Comparison of ENCODE assay signal across 24 cellular contexts in the genomic region with DNA sequence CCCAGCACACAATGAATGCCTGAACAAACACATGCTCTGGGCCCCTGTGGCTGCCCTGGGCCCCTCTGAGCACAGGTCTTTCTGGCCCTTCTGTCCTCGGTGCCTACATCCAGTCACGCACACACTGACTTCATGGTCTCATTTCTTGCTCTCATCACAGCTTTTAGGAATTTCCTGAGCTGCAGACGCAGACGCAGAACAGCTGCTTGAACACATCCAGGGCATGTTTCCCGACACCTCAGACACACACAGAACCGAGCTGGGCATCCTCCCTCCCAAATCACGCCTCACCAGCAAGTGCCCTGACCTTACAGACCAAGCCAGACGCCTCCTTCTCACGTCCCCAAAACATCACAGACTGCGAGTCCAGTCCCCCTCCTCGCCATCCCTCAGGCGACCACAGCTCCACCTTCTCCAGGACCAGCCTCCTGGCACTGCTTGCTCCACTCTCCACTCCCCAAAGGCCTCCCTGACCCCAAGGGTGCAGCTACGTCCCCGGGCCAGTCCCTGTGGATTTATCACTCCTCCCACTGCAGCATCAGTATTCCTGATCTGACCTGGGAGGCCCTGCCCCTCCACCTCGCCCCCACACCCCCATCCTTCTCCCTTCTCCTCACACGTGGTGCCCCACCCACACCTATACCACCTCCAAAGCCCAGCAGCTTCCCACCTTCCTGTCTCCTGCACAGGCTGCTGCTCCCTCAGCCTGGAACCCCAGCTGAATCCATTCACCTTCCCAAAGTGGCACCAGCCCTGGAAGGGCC. TPM values are rescaled to one million over a fixed set of nuclear protein-coding genes. Genes with fewer than 3 reads are reported as not detected.
A peak's percentile ranks its signal among the peaks of the same experiment; 100 is the strongest.
DNase-seq lines count a peak whose midpoint lies in the region; FAIRE-seq and TF ChIP-seq lines count a peak whose summit lies in the region.
"Had no signal": no experiment of that assay in that cellular context is flagged by ENCODE, and none has a peak within 500 bp of the region (broad histone marks: within the 10 kb centered on the region; RNA-seq: fewer than 3 reads in every experiment).

No MANE protein-coding gene starts in this region.

- H3K4me2 ChIP-seq in trophoblast cell (ENCODE audit: low read length): no peak overlapping the region

- H3K4me1 ChIP-seq in right atrium auricular region (peaks cover 0 to 10% of the 10 kb centered on the region in 2 donors), endodermal cell (ENCODE audit: control insufficient read depth, insufficient read depth, low read length) (peaks cover 3% of the 10 kb centered on the region), trophoblast cell (ENCODE audit: control insufficient read depth in 1 of 2, insufficient read depth in 2 of 2, low read length in 2 of 2) (no peaks in the 10 kb centered on the region), Caco-2 (no peaks in the 10 kb centered on the region)
- H3K4me1 ChIP-seq: foreskin keratinocyte had no signal

- no peak for FAIRE-seq in frontal cortex (lab: Jason Lieb, UNC)
- FAIRE-seq: GM19239, keratinocyte had no signal

- POLR2A ChIA-PET in Caco-2 (lab: Charles Lee): no interaction called here

- TF ChIP-seq CTCF in right atrium auricular region (IDR thresholded peaks at IDR 0.05): no peak
- TF ChIP-seq CTCF in endodermal cell (conservative IDR thresholded peaks at IDR 0.05): no peak
- no peak for TF ChIP-seq CTCF in mesothelial cell of epicardium (IDR thresholded peaks at IDR 0.05; ENCODE audit: unreplicated experiment)
- TF ChIP-seq CTCF in Caco-2 (IDR thresholded peaks at IDR 0.05; ENCODE audit: insufficient read depth in 1 of 2, low read depth in 1 of 2, low read length in 1 of 2, severe bottlenecking in 1 of 2, unreplicated experiment in 1 of 2): no peak

- no peaks in the 10 kb centered on the region for H3K27me3 ChIP-seq in right atrium auricular region
- no peaks in the 10 kb centered on the region for H3K27me3 ChIP-seq in endodermal cell (ENCODE audit: control insufficient read depth, insufficient read depth, low read length, poor library complexity, severe bottlenecking)
- no peaks in the 10 kb centered on the region for H3K27me3 ChIP-seq in trophoblast cell (ENCODE audit: insufficient read depth, low read length)
- H3K27me3 ChIP-seq in Caco-2 (replicated peaks; ENCODE audit: control insufficient read depth, insufficient read depth, low read length): no peaks in the 10 kb centered on the region
- H3K27me3 ChIP-seq: foreskin keratinocyte, ovary had no signal

- H3K27ac Mint-ChIP-seq in endodermal cell (no peak overlapping the region), mesothelial cell of epicardium (peak overlapping the region; percentile 27), Caco-2 (ENCODE audit: unreplicated experiment) (no peak overlapping the region)
- H3K27ac Mint-ChIP-seq: CD8-positive, alpha-beta T cell; T-cell had no signal

- no peak overlapping the region for H3K4me3 ChIP-seq in right atrium auricular region
- H3K4me3 ChIP-seq in endodermal cell (ENCODE audit: low read length): no peak overlapping the region
- no peak overlapping the region for H3K4me3 ChIP-seq in trophoblast cell (ENCODE audit: low read depth, low read length)
- H3K4me3 ChIP-seq in Caco-2 (ENCODE audit: low read depth, low read length): no peak overlapping the region
- H3K4me3 ChIP-seq: ovary, thoracic aorta had no signal

- H4K91ac ChIP-seq in trophoblast cell (ENCODE audit: low read depth, low read length): no peak overlapping the region

- H2BK5ac ChIP-seq in trophoblast cell (ENCODE audit: low read depth, low read length, poor library complexity): no peak overlapping the region

- no peak overlapping the region for H2BK120ac ChIP-seq in trophoblast cell (ENCODE audit: insufficient read depth, low read length, poor library complexity)

- H3K36me3 Mint-ChIP-seq in endodermal cell (ENCODE audit: low read depth): peaks cover 17% of the 10 kb centered on the region
- peaks cover 16% of the 10 kb centered on the region for H3K36me3 Mint-ChIP-seq in mesothelial cell of epicardium
- peaks cover 6% of the 10 kb centered on the region for H3K36me3 Mint-ChIP-seq in Caco-2 (ENCODE audit: insufficient read depth, unreplicated experiment)

- H3K9me3 Mint-ChIP-seq in endodermal cell (no peaks in the 10 kb centered on the region), mesothelial cell of epicardium (no peaks in the 10 kb centered on the region), Caco-2 (ENCODE audit: unreplicated experiment) (no peaks in the 10 kb centered on the region)
- H3K9me3 Mint-ChIP-seq: CD8-positive, alpha-beta T cell; naive B cell; T-cell had no signal

- H2BK12ac ChIP-seq in trophoblast cell (ENCODE audit: low read length): no peak overlapping the region

- H3K9me3 ChIP-seq in right atrium auricular region: no peaks in the 10 kb centered on the region
- H3K9me3 ChIP-seq in endodermal cell (ENCODE audit: control insufficient read depth, low read length): no peaks in the 10 kb centered on the region
- no peaks in the 10 kb centered on the region for H3K9me3 ChIP-seq in trophoblast cell (ENCODE audit: insufficient read depth, low read depth, low read length)
- no peaks in the 10 kb centered on the region for H3K9me3 ChIP-seq in Caco-2
- H3K9me3 ChIP-seq: ovary, thoracic aorta had no signal

- H3K4me3 Mint-ChIP-seq in endodermal cell (no peak overlapping the region), mesothelial cell of epicardium (no peak overlapping the region), Caco-2 (ENCODE audit: unreplicated experiment) (no peak overlapping the region)
- H3K4me3 Mint-ChIP-seq: CD8-positive, alpha-beta T cell; naive B cell; T-cell had no signal

- intact Hi-C loops in cardiac septum (cut with DNase I) (no loop called here), Caco-2 (cut with micrococcal nuclease; ENCODE audit: unreplicated experiment) (no loop called here)

- H3K4ac ChIP-seq in trophoblast cell (ENCODE audit: low read depth, low read length): no peak overlapping the region

- H2AFZ ChIP-seq in trophoblast cell (ENCODE audit: insufficient read depth, low read length, poor library complexity): no peak overlapping the region

- BruUV-seq in Caco-2 (replicated peaks; lab: Mats Ljungman, UMichigan): no TSS peak

- no peak overlapping the region for H3K14ac ChIP-seq in trophoblast cell (ENCODE audit: low read length)

- H2AK5ac ChIP-seq in trophoblast cell (ENCODE audit: low read length): no peak overlapping the region

- no peak overlapping the region for H4K8ac ChIP-seq in trophoblast cell (ENCODE audit: low read depth, low read length)

- H3K27me3 Mint-ChIP-seq in endodermal cell (ENCODE audit: insufficient read depth) (no peaks in the 10 kb centered on the region), mesothelial cell of epicardium (ENCODE audit: low read depth) (no peaks in the 10 kb centered on the region), Caco-2 (ENCODE audit: insufficient read depth, unreplicated experiment) (no peaks in the 10 kb centered on the region)
- H3K27me3 Mint-ChIP-seq: naive B cell, T-cell had no signal

- DNase-seq in right atrium auricular region (ENCODE audit: low spot score) (no peak), cardiac septum (ENCODE audit: low spot score) (no peak), endodermal cell (peak; percentile 36), mesothelial cell of epicardium (ENCODE audit: low spot score in 2 of 2, unreplicated experiment in 2 of 2) (no peak), frontal cortex (ENCODE audit: low spot score in 2 of 2) (no peak), trophoblast cell (no peak), Caco-2 (no peak)
- DNase-seq: activated CD4-positive, alpha-beta T cell treated with anti-CD3 and anti-CD28 coated beads for 4 hours; activated naive CD4-positive, alpha-beta T cell; cortex of kidney; DMS53; foreskin keratinocyte; GOT3; MM.1S; naive B cell; NCI-H1436 treated with DMSO at 0.1 percent for 48 hours; NCI-H2171 treated with DMSO at 0.1 percent for 48 hours; PC-3; T-cell had no signal

- H3K79me2 ChIP-seq in trophoblast cell (ENCODE audit: control insufficient read depth, insufficient read depth, low read length, poor library complexity): no peaks in the 10 kb centered on the region

- peak overlapping the region; percentile 52 to 71 for H3K27ac ChIP-seq in right atrium auricular region
- no peak overlapping the region for H3K27ac ChIP-seq in endodermal cell (ENCODE audit: low read depth, low read length)
- no peak overlapping the region for H3K27ac ChIP-seq in trophoblast cell (ENCODE audit: low read depth, low read length)
- H3K27ac ChIP-seq: foreskin keratinocyte, ovary, thoracic aorta had no signal

- no peak overlapping the region for H3K23ac ChIP-seq in trophoblast cell (ENCODE audit: low read length)

- no peaks in the 10 kb centered on the region for H3K4me1 Mint-ChIP-seq in endodermal cell
- no peaks in the 10 kb centered on the region for H3K4me1 Mint-ChIP-seq in mesothelial cell of epicardium
- H3K4me1 Mint-ChIP-seq in Caco-2 (ENCODE audit: low read depth, unreplicated experiment): no peaks in the 10 kb centered on the region

- WGBS in endodermal cell (ENCODE audit: insufficient coverage in 1 of 2, insufficient read length in 1 of 2), 2 experiments: 89 to 93% methylated on average over 9 to 16 of the region's 16 CpGs
- no CpG with 5 or more reads among the region's 16 CpGs for WGBS in trophoblast cell (ENCODE audit: extremely low coverage, insufficient coverage, insufficient read length)

- H3K36me3 ChIP-seq in right atrium auricular region (no peaks in the 10 kb centered on the region), endodermal cell (ENCODE audit: control insufficient read depth, insufficient read depth, low read length) (peaks cover 3% of the 10 kb centered on the region), trophoblast cell (ENCODE audit: control insufficient read depth in 1 of 2, insufficient read depth in 2 of 2, low read length in 2 of 2) (peaks cover 7 to 15% of the 10 kb centered on the region in 2 experiments), Caco-2 (ENCODE audit: control insufficient read depth, insufficient read depth, low read length) (no peaks in the 10 kb centered on the region)
- H3K36me3 ChIP-seq: ovary had no signal

- H3K79me1 ChIP-seq in trophoblast cell (ENCODE audit: low read length): no peaks in the 10 kb centered on the region

- H3K9ac ChIP-seq in endodermal cell (ENCODE audit: extremely low read depth, low read length, poor library complexity, severe bottlenecking) (no peak overlapping the region), trophoblast cell (ENCODE audit: low read length) (no peak overlapping the region)

- CTCF ChIA-PET in Caco-2 (lab: Charles Lee): no interaction called here

- no peak overlapping the region for H4K12ac ChIP-seq in trophoblast cell (ENCODE audit: low read depth, low read length)

- no peak overlapping the region for H3K18ac ChIP-seq in trophoblast cell (ENCODE audit: low read length)

RNA-seq across cellular contexts. Expression of gene SIRT3, which starts 12.9 kb away (rescaled TPM):
- 10 to 100 TPM; 18.3 to 31.4 TPM for total RNA-seq in right atrium auricular region
- total RNA-seq in cardiac septum: 27.0 TPM
- 10 to 100 TPM; 18.1 to 28.6 TPM for total RNA-seq in endodermal cell
- polyA plus RNA-seq in endodermal cell (2013, experiment 1 of 2): 20.2 TPM
- polyA plus RNA-seq in endodermal cell (2013, experiment 2 of 2): 23.5 TPM
- total RNA-seq in mesothelial cell of epicardium: 33.2 to 33.7 TPM (median 33.3 TPM) in 3 replicates
- 12.6 TPM for total RNA-seq in frontal cortex
- 10.8 and 11.5 TPM in 2 replicates for polyA plus RNA-seq in trophoblast cell (2013)
- 24.6 and 26.0 TPM in 2 replicates for total RNA-seq in Caco-2 (2022)

RNA-seq across cellular contexts. Expression of gene PSMD13, which starts 13.6 kb away (rescaled TPM):
- 10 to 100 TPM; 75.3 to 80.3 TPM for total RNA-seq in right atrium auricular region
- 87.5 TPM for total RNA-seq in cardiac septum
- 100 to 1,000 TPM; 120 to 134 TPM for total RNA-seq in endodermal cell
- polyA plus RNA-seq in endodermal cell (2013, experiment 1 of 2): 151 TPM
- 145 TPM for polyA plus RNA-seq in endodermal cell (2013, experiment 2 of 2)
- 93.0 to 96.2 TPM (median 93.9 TPM) in 3 replicates for total RNA-seq in mesothelial cell of epicardium
- 102 TPM for total RNA-seq in frontal cortex
- polyA plus RNA-seq in trophoblast cell (2013): 94.6 and 95.0 TPM in 2 replicates
- total RNA-seq in Caco-2 (2022): 162 and 172 TPM in 2 replicates

RNA-seq across cellular contexts. Expression of gene RIC8A, which starts 15.7 kb away (rescaled TPM):
- total RNA-seq in right atrium auricular region (100 to 1,000 TPM in 1 of 2 donors, 10 to 100 TPM in 1; 68.0 to 101 TPM), cardiac septum (63.4 TPM), endodermal cell (10 to 100 TPM; 77.1 to 92.6 TPM), mesothelial cell of epicardium (85.2 to 100.0 TPM (median 91.8 TPM) in 3 replicates), frontal cortex (135 TPM), Caco-2 (2022) (97.1 and 111 TPM in 2 replicates)
- 55.1 TPM for polyA plus RNA-seq in endodermal cell (2013, experiment 1 of 2)
- polyA plus RNA-seq in endodermal cell (2013, experiment 2 of 2): 56.8 TPM
- 90.3 and 95.7 TPM in 2 replicates for polyA plus RNA-seq in trophoblast cell (2013)

RNA-seq across cellular contexts. Expression of gene BET1L, which starts 16.0 kb away (rescaled TPM):
- 10 to 100 TPM; 20.7 to 25.9 TPM for total RNA-seq in right atrium auricular region
- total RNA-seq in cardiac septum: 24.9 TPM
- total RNA-seq in endodermal cell: 10 to 100 TPM; 47.4 to 63.7 TPM
- polyA plus RNA-seq in endodermal cell (2013, experiment 1 of 2): 26.3 TPM
- polyA plus RNA-seq in endodermal cell (2013, experiment 2 of 2): 25.1 TPM
- total RNA-seq in mesothelial cell of epicardium: 64.3 to 68.2 TPM (median 65.5 TPM) in 3 replicates
- total RNA-seq in frontal cortex: 5.3 TPM
- polyA plus RNA-seq in trophoblast cell (2013): 45.4 and 47.1 TPM in 2 replicates
- total RNA-seq in Caco-2 (2022): 56.8 and 57.4 TPM in 2 replicates

RNA-seq across cellular contexts. Expression of gene SCGB1C1, which starts 30.3 kb away (rescaled TPM):
- total RNA-seq in right atrium auricular region: not detected
- not detected for total RNA-seq in cardiac septum
- not detected for total RNA-seq in endodermal cell
- polyA plus RNA-seq in endodermal cell (2013, experiment 1 of 2): not detected
- polyA plus RNA-seq in endodermal cell (2013, experiment 2 of 2): not detected
- not detected in 3 replicates for total RNA-seq in mesothelial cell of epicardium
- total RNA-seq in frontal cortex: not detected
- not detected in 2 replicates for polyA plus RNA-seq in trophoblast cell (2013)
- not detected in 2 replicates for total RNA-seq in Caco-2 (2022)
- total RNA-seq: CD8-positive, alpha-beta T cell; foreskin keratinocyte; ovary; PC-3; T-cell; thoracic aorta had no signal
- polyA plus RNA-seq: foreskin keratinocyte, keratinocyte, ovary had no signal

Comparison
In these comparisons a context has a peak if more than half of its experiments do, and no peak if none do; other contexts are left out.
1. H3K27ac ChIP-seq: peak in right atrium auricular region (2 of 2); none in endodermal cell (single experiment) and trophoblast cell (single experiment).